In the genomic region with DNA sequence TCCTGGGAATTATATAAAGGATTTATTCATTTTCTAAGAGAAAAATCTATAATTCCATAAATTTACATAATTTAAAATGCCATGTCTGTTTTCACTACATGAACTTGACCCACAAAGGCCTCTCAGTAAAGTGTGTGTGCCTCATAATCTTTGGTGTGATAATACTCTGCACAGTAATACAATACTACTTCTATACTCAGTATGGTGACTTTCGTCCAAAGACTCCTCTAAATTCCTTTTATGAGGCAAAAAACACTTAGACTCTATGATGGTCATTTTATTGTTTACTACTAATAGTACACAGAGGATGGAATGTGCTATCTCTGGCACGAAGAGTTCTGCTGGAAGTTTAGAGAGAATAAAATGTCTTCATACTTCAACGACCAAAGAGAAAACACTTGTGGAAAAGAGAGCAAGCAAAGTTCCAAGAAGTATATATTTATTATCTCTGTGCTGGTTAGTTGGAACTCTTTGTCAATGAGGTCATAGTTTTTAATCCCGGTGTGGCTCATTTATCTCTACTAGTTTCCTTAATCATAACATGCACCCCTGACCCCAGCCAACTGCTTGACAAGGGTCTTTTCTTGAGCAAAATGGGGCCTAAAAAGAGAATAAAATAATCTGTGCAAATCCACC, we compare ENCODE assay signal across 1 cellular context.
TF ChIP-seq lines count a peak whose summit lies in the region.

No MANE protein-coding gene starts in this region.

TF ChIP-seq in HEK293, 187 proteins besides CTCF, POLR2A, EP300 and RAD21 (continued from another document):
- no peak for TF ChIP-seq ZNF248 (tag by site-specific recombination; IDR thresholded peaks at IDR 0.05)
- no peak for TF ChIP-seq ZNF138 (tag by site-specific recombination; IDR thresholded peaks at IDR 0.05; ENCODE audit: borderline replicate concordance)
- TF ChIP-seq ZNF16 (tag by site-specific recombination; IDR thresholded peaks at IDR 0.05; ENCODE audit: low read depth): no peak
- TF ChIP-seq ZNF792 (tag by site-specific recombination; IDR thresholded peaks at IDR 0.05): no peak
- TF ChIP-seq OSR2 (tag by site-specific recombination; IDR thresholded peaks at IDR 0.05): no peak
- TF ChIP-seq, protein P1, sequence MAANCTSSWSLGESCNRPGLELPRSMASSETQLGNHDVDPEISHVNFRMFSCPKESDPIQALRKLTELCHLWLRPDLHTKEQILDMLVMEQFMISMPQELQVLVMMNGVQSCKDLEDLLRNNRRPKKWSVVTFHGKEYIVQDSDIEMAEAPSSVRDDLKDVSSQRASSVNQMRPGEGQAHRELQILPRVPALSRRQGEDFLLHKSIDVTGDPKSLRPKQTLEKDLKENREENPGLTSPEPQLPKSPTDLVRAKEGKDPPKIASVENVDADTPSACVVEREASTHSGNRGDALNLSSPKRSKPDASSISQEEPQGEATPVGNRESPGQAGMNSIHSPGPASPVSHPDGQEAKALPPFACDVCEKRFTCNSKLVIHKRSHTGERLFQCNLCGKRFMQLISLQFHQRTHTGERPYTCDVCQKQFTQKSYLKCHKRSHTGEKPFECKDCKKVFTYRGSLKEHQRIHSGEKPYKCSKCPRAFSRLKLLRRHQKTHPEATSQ (tag by site-specific recombination; IDR thresholded peaks at IDR 0.05): no peak
